In genomic region chr2:236663267-236663666, GRCh38 we compare ENCODE assay signal across 15 cellular contexts.
DNase-seq lines count a peak whose midpoint lies in the region; ATAC-seq and TF ChIP-seq lines count a peak whose summit lies in the region.
"Had no signal": no experiment of that assay in that cellular context is flagged by ENCODE, and none has a peak within 500 bp of the region (broad histone marks: within the 10 kb centered on the region; RNA-seq: fewer than 3 reads in every experiment).

No MANE protein-coding gene starts in this region.

- intact Hi-C loops in MCF 10A (cut with micrococcal nuclease) (no loop called here), left ventricle myocardium superior (cut with micrococcal nuclease) (no loop called here), sigmoid colon (cut with DNase I) (loop anchor here (5.0 kb wide), 1 partner anchor 96 kb away; the partner anchor contains the start of gene ACKR3)
- intact Hi-C loops in activated CD8-positive, alpha-beta T cell treated with anti-CD3 and anti-CD28 coated beads for 36 hours (cut with micrococcal nuclease): no loop called here

- no peaks in the 10 kb centered on the region for H3K36me3 ChIP-seq in sigmoid colon

- WGBS in sigmoid colon, 2 donors: 73 to 74% methylated on average over 6 of the region's 6 CpGs

- H3K4me3 ChIP-seq in AG10803 (ENCODE audit: low read length) (no peak overlapping the region; the same call in 1 of the 2 replicates), sigmoid colon (no peak overlapping the region)

- H3K9me3 ChIP-seq in sigmoid colon: peaks cover 0 to 6% (median 0%) of the 10 kb centered on the region in 4 donors

- ATAC-seq in left ventricle myocardium superior: peak; percentile 69
- no peak for ATAC-seq in HG02763 (IDR thresholded peaks at IDR 0.05; ENCODE audit: unreplicated experiment)
- ATAC-seq in activated CD8-positive, alpha-beta T cell treated with anti-CD3 and anti-CD28 coated beads for 36 hours: no peak

- DNase-seq in AG10803 (ENCODE audit: low read depth) (peak; percentile 84), MCF 10A (ENCODE audit: unreplicated experiment) (peak; percentile 15), left ventricle myocardium superior (peak; percentile 81), sigmoid colon (peak; percentile 94), NK-92 (lab: John Stamatoyannopoulos, UW; ENCODE audit: unreplicated experiment) (no peak), middle frontal gyrus (ENCODE audit: extremely low spot score, low spot score) (no peak)
- no peak for DNase-seq in activated CD8-positive, alpha-beta T cell treated with anti-CD3 and anti-CD28 coated beads for 36 hours
- DNase-seq: activated T-cell treated with anti-CD3 and anti-CD28 coated beads for 4 hours; AML-193; NCI-H69; nephron progenitor cell; stimulated activated CD4-positive, alpha-beta T cell treated with anti-CD3 and anti-CD28 coated beads, Interleukin-12 subunit alpha, Interleukin-12 subunit beta, amount 100 ng/mL, for 4 hours had no signal

- CTCF ChIA-PET in MCF 10A (lab: Yijun Ruan, JAX): no interaction called here
- CTCF ChIA-PET in activated CD8-positive, alpha-beta T cell treated with anti-CD3 and anti-CD28 coated beads for 36 hours (lab: Charles Lee): interaction anchor here (1.6 kb wide), 1 partner anchor 151 kb away, joined by 3 read pairs; no protein-coding TSS in a partner anchor

- BruUV-seq in MCF 10A (replicated peaks; lab: Mats Ljungman, UMichigan): no TSS peak

- no peaks in the 10 kb centered on the region for H3K27me3 Mint-ChIP-seq in MCF 10A (ENCODE audit: insufficient read depth, unreplicated experiment)
- peaks cover 5% of the 10 kb centered on the region for H3K27me3 Mint-ChIP-seq in activated CD8-positive, alpha-beta T cell treated with anti-CD3 and anti-CD28 coated beads for 36 hours

- H3K27me3 ChIP-seq in sigmoid colon: no peaks in the 10 kb centered on the region

- H3K36me3 Mint-ChIP-seq in MCF 10A (ENCODE audit: insufficient read depth, unreplicated experiment): no peaks in the 10 kb centered on the region
- H3K36me3 Mint-ChIP-seq in activated CD8-positive, alpha-beta T cell treated with anti-CD3 and anti-CD28 coated beads for 36 hours (ENCODE audit: low read depth): no peaks in the 10 kb centered on the region
- H3K36me3 Mint-ChIP-seq: IgD-negative memory B cell had no signal

- peaks cover 37% of the 10 kb centered on the region for H3K4me1 Mint-ChIP-seq in MCF 10A (ENCODE audit: insufficient read depth, unreplicated experiment)
- no peaks in the 10 kb centered on the region for H3K4me1 Mint-ChIP-seq in activated CD8-positive, alpha-beta T cell treated with anti-CD3 and anti-CD28 coated beads for 36 hours (ENCODE audit: low read depth)
- H3K4me1 Mint-ChIP-seq: IgD-negative memory B cell had no signal

- H3K4me3 Mint-ChIP-seq in MCF 10A (ENCODE audit: unreplicated experiment): no peak overlapping the region
- H3K4me3 Mint-ChIP-seq in activated CD8-positive, alpha-beta T cell treated with anti-CD3 and anti-CD28 coated beads for 36 hours: no peak overlapping the region
- H3K4me3 Mint-ChIP-seq: IgD-negative memory B cell, nephron progenitor cell had no signal

- peak in 3 of 4 donors; percentile 7 to 63 (median 16) for TF ChIP-seq EP300 in sigmoid colon (IDR thresholded peaks at IDR 0.05)

- POLR2A ChIA-PET in MCF 10A (lab: Yijun Ruan, JAX): interaction anchor here (1.1 kb wide), 1 partner anchor 21 kb away, joined by 4 read pairs; no protein-coding TSS in a partner anchor
- POLR2A ChIA-PET in activated CD8-positive, alpha-beta T cell treated with anti-CD3 and anti-CD28 coated beads for 36 hours (lab: Charles Lee): no interaction called here

- peaks cover 0 to 53% (median 49%) of the 10 kb centered on the region in 4 donors for H3K4me1 ChIP-seq in sigmoid colon

- H3K27ac ChIP-seq in sigmoid colon: peak overlapping the region; percentile 61 to 82 (median 76)
- H3K27ac ChIP-seq: VCaP had no signal

- H3K9me3 Mint-ChIP-seq in MCF 10A (ENCODE audit: unreplicated experiment): peaks cover 8% of the 10 kb centered on the region
- peaks cover 2% of the 10 kb centered on the region for H3K9me3 Mint-ChIP-seq in activated CD8-positive, alpha-beta T cell treated with anti-CD3 and anti-CD28 coated beads for 36 hours

- TF ChIP-seq CTCF in AG10803 (conservative IDR thresholded peaks at IDR 0.05; ENCODE audit: low read length) (no peak), MCF 10A (IDR thresholded peaks at IDR 0.05; ENCODE audit: unreplicated experiment) (no peak), sigmoid colon (IDR thresholded peaks at IDR 0.05) (no peak)
- no peak for TF ChIP-seq CTCF in activated CD8-positive, alpha-beta T cell treated with anti-CD3 and anti-CD28 coated beads for 36 hours (IDR thresholded peaks at IDR 0.05)

- H3K27ac Mint-ChIP-seq in MCF 10A (ENCODE audit: low read depth, unreplicated experiment): no peak overlapping the region
- no peak overlapping the region for H3K27ac Mint-ChIP-seq in activated CD8-positive, alpha-beta T cell treated with anti-CD3 and anti-CD28 coated beads for 36 hours
- H3K27ac Mint-ChIP-seq: IgD-negative memory B cell, nephron progenitor cell had no signal

- no peak for TF ChIP-seq POLR2A in sigmoid colon (IDR thresholded peaks at IDR 0.05)

Comparison
In these comparisons a context has a peak if more than half of its experiments do, and no peak if none do; other contexts are left out.
1. DNase-seq: peak in AG10803 (single experiment), MCF 10A (single experiment), left ventricle myocardium superior (single experiment) and sigmoid colon (single experiment); none in NK-92 (single experiment), activated CD8-positive, alpha-beta T cell treated with anti-CD3 and anti-CD28 coated beads for 36 hours (single experiment) and middle frontal gyrus (single experiment).